1 cellular context compared by ENCODE assay signal in genomic region chr6:52403627-52404026, GRCh38.
TF ChIP-seq lines count a peak whose summit lies in the region.

No MANE protein-coding gene starts in this region.

TF ChIP-seq in HepG2, 621 proteins besides CTCF, POLR2A, EP300 and RAD21:
- TF ChIP-seq ZNF687 (CRISPR knock-in tag; IDR thresholded peaks at IDR 0.05) (0 out of 2 replicates have a peak, but pooled peaks have one; percentile 6), ZBTB33 (CRISPR knock-in tag; IDR thresholded peaks at IDR 0.05) (peak; percentile 39; the same call in 1 of the 2 replicates), CENPT (CRISPR knock-in tag; IDR thresholded peaks at IDR 0.05; ENCODE audit: low read depth) (no peak)
TF ChIP-seq in HepG2: peak in this region for 2.
